Comparison of ENCODE assay signal across 8 cellular contexts in genomic region chr4:181143241-181143854, GRCh38.
A peak's percentile ranks its signal among the peaks of the same experiment; 100 is the strongest.
DNase-seq lines count a peak whose midpoint lies in the region; ATAC-seq and TF ChIP-seq lines count a peak whose summit lies in the region.

No MANE protein-coding gene starts in this region.

- 3 to 5% methylated on average over 8 of the region's 8 CpGs for WGBS in heart right ventricle, 2 donors

- no peaks in the 10 kb centered on the region for H3K9me3 ChIP-seq in Karpas-422 (ENCODE audit: low read length)
- H3K9me3 ChIP-seq in heart right ventricle = no peaks in the 10 kb centered on the region

- intact Hi-C loops in heart right ventricle (cut with DNase I) = loop anchor here in 9 of 10 donors (1.0 to 10.0 kb wide), 5 partner anchors 384 to 1661 kb away; no protein-coding TSS in a partner anchor

- no peak overlapping the region for H3K27ac Mint-ChIP-seq in activated naive CD4-positive, alpha-beta T cell treated with anti-CD3 and anti-CD28 coated beads, Interleukin-2, amount 50 U/mL, for 72 hours

- no peaks in the 10 kb centered on the region for H3K79me2 ChIP-seq in Karpas-422 (ENCODE audit: low read length)

- H3K9me3 Mint-ChIP-seq in activated naive CD4-positive, alpha-beta T cell treated with anti-CD3 and anti-CD28 coated beads, Interleukin-2, amount 50 U/mL, for 72 hours = no peaks in the 10 kb centered on the region

- no peak overlapping the region for H3K9ac ChIP-seq in Karpas-422 (ENCODE audit: low read length)

- ATAC-seq in GM21825 (IDR thresholded peaks at IDR 0.05; ENCODE audit: unreplicated experiment) (peak; percentile 91), heart right ventricle (peak in 4 of 8 donors; percentile 38 to 82 (median 63))
- ATAC-seq in activated naive CD4-positive, alpha-beta T cell treated with anti-CD3 and anti-CD28 coated beads, Interleukin-2, amount 50 U/mL, for 72 hours = peak in 1 of 2 donors; percentile 72

- DNase-seq in GM10266 (ENCODE audit: extremely low spot score) (peak; percentile 43), Karpas-422 (peak; percentile 70), SK-MEL-5 (ENCODE audit: low read depth, low spot score) (peak; percentile 80), heart right ventricle (peak; percentile 61 to 71), putamen (ENCODE audit: low spot score) (peak; percentile 78), mesenteric fat pad (ENCODE audit: low spot score) (no peak)
- peak; percentile 56 to 59 for DNase-seq in activated naive CD4-positive, alpha-beta T cell treated with anti-CD3 and anti-CD28 coated beads, Interleukin-2, amount 50 U/mL, for 72 hours (ENCODE audit: low spot score in 2 of 2)

- no peak overlapping the region for H2AFZ ChIP-seq in Karpas-422 (ENCODE audit: low read length)

- H3K36me3 ChIP-seq in Karpas-422 (ENCODE audit: insufficient read depth, low read length) = no peaks in the 10 kb centered on the region
- no peaks in the 10 kb centered on the region for H3K36me3 ChIP-seq in heart right ventricle

- H3K4me3 ChIP-seq in Karpas-422 (ENCODE audit: low read length) (no peak overlapping the region), heart right ventricle (no peak overlapping the region)

- H3K4me1 ChIP-seq in Karpas-422 (ENCODE audit: low read length) (no peaks in the 10 kb centered on the region), heart right ventricle (no peaks in the 10 kb centered on the region)

- no peaks in the 10 kb centered on the region for H4K20me1 ChIP-seq in Karpas-422 (ENCODE audit: insufficient read depth, low read depth, low read length)

- no peak overlapping the region for H3K27ac ChIP-seq in Karpas-422 (ENCODE audit: low read length)
- no peak overlapping the region for H3K27ac ChIP-seq in heart right ventricle

- H3K36me3 Mint-ChIP-seq in activated naive CD4-positive, alpha-beta T cell treated with anti-CD3 and anti-CD28 coated beads, Interleukin-2, amount 50 U/mL, for 72 hours = no peaks in the 10 kb centered on the region

- in situ Hi-C loops in SK-MEL-5 (cut with HindIII; ENCODE audit: low pct_unique_long_range_greater_than_20kb, low sequenced_read_pairs) = no loop called here

- H3K27me3 ChIP-seq in Karpas-422 (ENCODE audit: low read length) = no peaks in the 10 kb centered on the region
- peaks cover 0 to 26% (median 3%) of the 10 kb centered on the region in 7 donors for H3K27me3 ChIP-seq in heart right ventricle

- TF ChIP-seq CTCF in GM10266 (IDR thresholded peaks at IDR 0.05; ENCODE audit: control insufficient read depth, insufficient read depth, low read depth, missing control alignments) = peak; percentile 91
- peak; percentile 79 to 92 (median 87) for TF ChIP-seq CTCF in heart right ventricle (IDR thresholded peaks at IDR 0.05)

- no peak overlapping the region for H3K4me2 ChIP-seq in Karpas-422 (ENCODE audit: low read depth, low read length, poor library complexity, severe bottlenecking)

- no peaks in the 10 kb centered on the region for H3K9me2 ChIP-seq in Karpas-422 (replicated peaks; ENCODE audit: insufficient read depth, low read length)
